In the genomic region with DNA sequence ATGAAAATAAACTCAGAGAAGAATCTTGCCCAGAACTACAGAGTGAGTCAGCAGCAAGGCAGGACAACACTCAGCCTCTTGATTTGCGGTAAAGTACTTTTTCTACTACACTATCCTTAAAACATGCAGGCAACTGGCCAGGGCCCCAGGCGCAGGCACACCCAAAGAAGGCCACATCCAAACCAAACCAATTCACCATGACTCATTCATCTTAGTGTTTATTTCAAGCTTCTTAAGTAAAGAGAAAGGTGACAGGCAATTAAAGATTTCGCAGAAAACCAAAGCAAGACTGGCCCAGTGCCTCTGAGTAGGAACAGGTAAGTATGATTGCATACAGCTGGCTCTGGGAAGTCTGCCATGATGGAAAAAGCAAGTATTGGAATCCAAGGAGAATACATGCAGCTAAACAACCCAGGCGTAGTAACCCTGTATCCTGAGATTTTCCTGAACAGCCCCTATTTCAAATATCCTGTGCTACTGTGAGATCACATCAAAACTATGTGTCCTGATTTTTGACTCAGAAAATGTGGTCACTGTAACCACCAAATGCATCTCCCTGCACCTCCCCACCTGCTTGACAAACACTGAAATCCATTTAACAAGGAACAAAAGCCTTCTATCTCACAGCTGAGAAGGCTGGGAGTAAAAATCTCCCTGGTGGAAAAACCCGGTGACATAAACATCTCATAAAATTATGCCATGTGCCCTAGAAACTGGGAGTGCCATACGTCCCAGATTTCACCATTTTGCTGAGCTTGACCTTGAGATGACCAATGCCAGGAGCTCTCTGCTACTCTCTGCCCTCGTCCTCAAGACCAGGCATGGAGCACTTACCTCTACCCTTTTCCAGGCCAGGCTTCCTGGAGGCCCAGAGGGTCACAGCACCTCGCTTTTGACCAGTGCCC, we compare ENCODE assay signal across 8 cellular contexts. TPM values are rescaled to one million over a fixed set of nuclear protein-coding genes. Genes with fewer than 3 reads are reported as not detected.
DNase-seq lines count a peak whose midpoint lies in the region; ATAC-seq and TF ChIP-seq lines count a peak whose summit lies in the region.

No MANE protein-coding gene starts in this region.

- no peaks in the 10 kb centered on the region for H3K36me3 Mint-ChIP-seq in natural killer cell treated with Interleukin-12 subunit alpha and Interleukin-12 subunit beta and Interleukin-15 and Interleukin-18, amount 100 ng/mL, for 72 hours

- H3K27ac ChIP-seq in RWPE1: peak overlapping the region; percentile 97

- no peak for ATAC-seq in HG02981 (IDR thresholded peaks at IDR 0.05; ENCODE audit: unreplicated experiment)
- ATAC-seq in natural killer cell treated with Interleukin-12 subunit alpha and Interleukin-12 subunit beta and Interleukin-15 and Interleukin-18, amount 100 ng/mL, for 72 hours: no peak

- no peak overlapping the region for H3K27ac Mint-ChIP-seq in natural killer cell treated with Interleukin-12 subunit alpha and Interleukin-12 subunit beta and Interleukin-15 and Interleukin-18, amount 100 ng/mL, for 72 hours

- H3K4me3 ChIP-seq in fibroblast of pulmonary artery (replicated peaks; ENCODE audit: low read depth, low read length): no peak overlapping the region

- TF ChIP-seq CTCF in RWPE1 (conservative IDR thresholded peaks at IDR 0.05; ENCODE audit: low read depth) (no peak), fibroblast of pulmonary artery (IDR thresholded peaks at IDR 0.05; ENCODE audit: low read length, missing control alignments) (no peak)

- H3K4me1 Mint-ChIP-seq in natural killer cell treated with Interleukin-12 subunit alpha and Interleukin-12 subunit beta and Interleukin-15 and Interleukin-18, amount 100 ng/mL, for 72 hours (ENCODE audit: low read depth in 2 of 2): peaks cover 2 to 7% of the 10 kb centered on the region in 2 donors

- H3K27me3 Mint-ChIP-seq in natural killer cell treated with Interleukin-12 subunit alpha and Interleukin-12 subunit beta and Interleukin-15 and Interleukin-18, amount 100 ng/mL, for 72 hours: peaks cover 7 to 13% of the 10 kb centered on the region in 2 donors

- no peaks in the 10 kb centered on the region for H3K9me3 Mint-ChIP-seq in natural killer cell treated with Interleukin-12 subunit alpha and Interleukin-12 subunit beta and Interleukin-15 and Interleukin-18, amount 100 ng/mL, for 72 hours

- peak; percentile 43 for DNase-seq in DMS79 (lab: John Stamatoyannopoulos, UW)
- DNase-seq in RWPE1 (ENCODE audit: low spot score): peak; percentile 99
- DNase-seq in fibroblast of pulmonary artery (ENCODE audit: low read depth): peak; percentile 97
- DNase-seq in posterior vena cava (ENCODE audit: low spot score): peak; percentile 94
- no peak for DNase-seq in NCI-H345 (lab: John Stamatoyannopoulos, UW)
- no peak for DNase-seq in stimulated activated CD4-positive, alpha-beta T cell treated with anti-CD3 and anti-CD28 coated beads, Interleukin-12 subunit alpha, Interleukin-12 subunit beta, amount 100 ng/mL, for 4 hours
- no peak for DNase-seq in natural killer cell treated with Interleukin-12 subunit alpha and Interleukin-12 subunit beta and Interleukin-15 and Interleukin-18, amount 100 ng/mL, for 72 hours (ENCODE audit: low spot score)

- CTCF ChIA-PET in RWPE1 (lab: Yijun Ruan, JAX): interaction anchor here (0.6 to 2.6 kb wide), 9 partner anchors 8 to 679 kb away, joined by 4 to 11 read pairs (median 4); no protein-coding TSS in a partner anchor

- POLR2A ChIA-PET in RWPE1 (lab: Yijun Ruan, JAX; ENCODE audit: low non-redundant PET): interaction anchor here (1.2 to 1.4 kb wide), 2 partner anchors 9 to 102 kb away, joined by 3 to 5 read pairs; no protein-coding TSS in a partner anchor

- intact Hi-C loops in posterior vena cava (cut with DNase I): loop anchor here in 1 of 2 donors (10.0 kb wide), 2 partner anchors 234 to 314 kb away; a partner anchor contains a TSS

- H3K4me3 Mint-ChIP-seq in natural killer cell treated with Interleukin-12 subunit alpha and Interleukin-12 subunit beta and Interleukin-15 and Interleukin-18, amount 100 ng/mL, for 72 hours: no peak overlapping the region

RNA-seq across cellular contexts. Expression of a gene that starts 12.4 kb away (rescaled TPM):
- 1 to 10 TPM in 1 of 2 donors, not detected in 1; 4.7 TPM for total RNA-seq in posterior vena cava
- total RNA-seq in natural killer cell treated with Interleukin-12 subunit alpha and Interleukin-12 subunit beta and Interleukin-15 and Interleukin-18, amount 100 ng/mL, for 72 hours: not detected

RNA-seq across cellular contexts. Expression of a gene that starts 12.5 kb away (rescaled TPM):
- total RNA-seq in posterior vena cava: 10 to 100 TPM; 20.3 to 23.7 TPM
- total RNA-seq in natural killer cell treated with Interleukin-12 subunit alpha and Interleukin-12 subunit beta and Interleukin-15 and Interleukin-18, amount 100 ng/mL, for 72 hours: 10 to 100 TPM; 25.5 to 30.4 TPM

RNA-seq across cellular contexts. Expression of a gene that starts 33.2 kb away (rescaled TPM):
- under 1 TPM in 1 of 2 donors, not detected in 1; 0.79 TPM for total RNA-seq in posterior vena cava
- 100 to 1,000 TPM in 1 of 2 donors, 10 to 100 TPM in 1; 89.7 to 139 TPM for total RNA-seq in natural killer cell treated with Interleukin-12 subunit alpha and Interleukin-12 subunit beta and Interleukin-15 and Interleukin-18, amount 100 ng/mL, for 72 hours

RNA-seq across cellular contexts. Expression of a gene that starts 47.8 kb away (rescaled TPM):
- total RNA-seq in posterior vena cava: under 1 TPM; 0.48 to 0.60 TPM
- not detected for total RNA-seq in natural killer cell treated with Interleukin-12 subunit alpha and Interleukin-12 subunit beta and Interleukin-15 and Interleukin-18, amount 100 ng/mL, for 72 hours

RNA-seq across cellular contexts. Expression of a gene that starts 54.3 kb away (rescaled TPM):
- total RNA-seq in posterior vena cava: 10 to 100 TPM; 35.8 to 55.4 TPM
- 1 to 10 TPM; 1.5 to 2.2 TPM for total RNA-seq in natural killer cell treated with Interleukin-12 subunit alpha and Interleukin-12 subunit beta and Interleukin-15 and Interleukin-18, amount 100 ng/mL, for 72 hours

Comparison
In these comparisons a context has a peak if more than half of its experiments do, and no peak if none do; other contexts are left out.
1. DNase-seq: peak in DMS79 (single experiment), RWPE1 (single experiment), fibroblast of pulmonary artery (single experiment) and posterior vena cava (single experiment); none in NCI-H345 (single experiment), stimulated activated CD4-positive, alpha-beta T cell treated with anti-CD3 and anti-CD28 coated beads, Interleukin-12 subunit alpha, Interleukin-12 subunit beta, amount 100 ng/mL, for 4 hours (single experiment) and natural killer cell treated with Interleukin-12 subunit alpha and Interleukin-12 subunit beta and Interleukin-15 and Interleukin-18, amount 100 ng/mL, for 72 hours (single experiment).
2. RNA of a gene that starts 33.2 kb away (total RNA-seq): 89.7 to 139 TPM in natural killer cell treated with Interleukin-12 subunit alpha and Interleukin-12 subunit beta and Interleukin-15 and Interleukin-18, amount 100 ng/mL, for 72 hours; 0.79 TPM in posterior vena cava; every median in the first group is over 10 times any median in the second.